Comparison of ENCODE assay signal across 37 cellular contexts in the genomic region with DNA sequence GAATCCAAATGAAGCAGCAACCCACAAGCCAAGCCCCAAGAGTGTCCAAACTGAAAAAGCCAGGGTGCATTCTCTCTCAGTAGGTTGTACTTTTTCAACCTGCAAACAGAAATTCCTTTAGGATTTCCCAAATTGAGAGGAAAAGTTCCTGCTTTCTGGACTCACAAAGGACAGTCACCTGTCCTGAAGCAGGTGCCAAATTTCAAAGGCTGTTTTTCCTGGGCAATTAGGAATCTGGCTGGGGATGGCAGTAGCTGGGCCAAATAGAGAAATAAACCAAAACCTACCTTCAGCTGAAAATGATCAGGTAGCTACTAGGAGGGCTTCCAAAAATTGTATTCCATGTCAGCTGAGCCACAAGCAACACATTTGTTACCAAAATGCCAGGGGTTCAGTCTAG.
DNase-seq lines count a peak whose midpoint lies in the region; ATAC-seq, FAIRE-seq and TF ChIP-seq lines count a peak whose summit lies in the region.
"Had no signal": no experiment of that assay in that cellular context is flagged by ENCODE, and none has a peak within 500 bp of the region (broad histone marks: within the 10 kb centered on the region; RNA-seq: fewer than 3 reads in every experiment).

No MANE protein-coding gene starts in this region.

- CTCF ChIA-PET in HepG2 (lab: Yijun Ruan, JAX; ENCODE audit: low intra/inter-chr PET ratio, low total read pairs) = no interaction called here
- CTCF ChIA-PET in activated naive CD4-positive, alpha-beta T cell treated with anti-CD3 and anti-CD28 coated beads for 36 hours (lab: Charles Lee) = interaction anchor here (1.1 kb wide), 1 partner anchor 402 kb away, joined by 3 read pairs; no protein-coding TSS in a partner anchor

- H3K4me2 ChIP-seq in HepG2 (ENCODE audit: low read depth, low read length) = no peak overlapping the region
- H3K4me2 ChIP-seq: A549; BLaER1; BLaER1 treated with 17β-estradiol and CSF1 and Interleukin-3, amounts not matched to agents 10 nM and 100 nM had no signal

- no peak for FAIRE-seq in HepG2 (lab: Jason Lieb, UNC)
- FAIRE-seq: A204.1, A549, D721Med had no signal

- TF ChIP-seq CTCF in liver (IDR thresholded peaks at IDR 0.05; ENCODE audit: low read depth, low read length, missing input control) (no peak), HepG2 (CRISPR knock-in tag; IDR thresholded peaks at IDR 0.05) (no peak), right lobe of liver (IDR thresholded peaks at IDR 0.05) (no peak), neural crest cell (conservative IDR thresholded peaks at IDR 0.05) (no peak)

- H3K4me1 ChIP-seq in liver (ENCODE audit: control insufficient read depth in 4 of 4, insufficient read depth in 4 of 4, low read length in 3 of 4) = peaks cover 0 to 6% (median 4%) of the 10 kb centered on the region in 4 donors
- no peaks in the 10 kb centered on the region for H3K4me1 ChIP-seq in HepG2 (ENCODE audit: insufficient read depth, low read length)
- peaks cover 0 to 12% (median 0%) of the 10 kb centered on the region in 4 donors for H3K4me1 ChIP-seq in right lobe of liver
- H3K4me1 ChIP-seq: A549; BE2C; BLaER1; BLaER1 treated with 17β-estradiol and CSF1 and Interleukin-3, amounts not matched to agents 10 nM and 100 nM; Caco-2 had no signal

- TF ChIP-seq POLR2A in HepG2 (IDR thresholded peaks at IDR 0.05; ENCODE audit: insufficient read depth in 1 of 2, low read depth in 2 of 2, low read length in 2 of 2) = no peak
- no peak for TF ChIP-seq POLR2A in right lobe of liver (IDR thresholded peaks at IDR 0.05)

- H2AFZ ChIP-seq in HepG2 (ENCODE audit: low read length) = no peak overlapping the region

- H3K27me3 ChIP-seq in liver (ENCODE audit: control insufficient read depth in 4 of 4, insufficient read depth in 4 of 4, low read length in 3 of 4) = no peaks in the 10 kb centered on the region
- H3K27me3 ChIP-seq in HepG2 (ENCODE audit: control insufficient read depth in 1 of 2, insufficient read depth in 2 of 2, low read length in 2 of 2) = no peaks in the 10 kb centered on the region
- H3K27me3 ChIP-seq in right lobe of liver = no peaks in the 10 kb centered on the region
- H3K27me3 ChIP-seq: BE2C; BLaER1; BLaER1 treated with 17β-estradiol and CSF1 and Interleukin-3, amounts not matched to agents 10 nM and 100 nM had no signal

- no peaks in the 10 kb centered on the region for H3K79me2 ChIP-seq in HepG2 (ENCODE audit: insufficient read depth, low read length)

- TF ChIP-seq RAD21 in liver (IDR thresholded peaks at IDR 0.05) (peak in 1 of 2 donors; percentile 42), HepG2 (CRISPR knock-in tag; IDR thresholded peaks at IDR 0.05) (no peak)

- DNase-seq in HepG2 (ENCODE audit: low spot score) (no peak), left lobe of liver (ENCODE audit: low spot score) (peak; percentile 68), right lobe of liver (peak in 1 of 3 donors; percentile 71), neural crest cell (ENCODE audit: low read depth, low spot score) (no peak), iPS-NIHi11 (ENCODE audit: low spot score) (no peak), NCI-H748 treated with DMSO at 0.1 percent for 48 hours (lab: John Stamatoyannopoulos, UW) (no peak)
- DNase-seq in activated naive CD4-positive, alpha-beta T cell treated with anti-CD3 and anti-CD28 coated beads for 36 hours = no peak
- DNase-seq: 8988T; ACHN; AML-193; BE2C; C1 segment of cervical spinal cord; Caco-2; Calu3; CD4-positive, alpha-beta memory T cell; CD4-positive, alpha-beta T cell; CD4-positive, CD25-positive, alpha-beta regulatory T cell; CD8-positive, alpha-beta memory T cell; CD8-positive, alpha-beta T cell; COR-L47; DMS 273 treated with DMSO at 0.1 percent for 48 hours; DMS153; DMS53; DMS79; DMS79 treated with DMSO at 0.1 percent for 48 hours; DND-41; EL had no signal

- intact Hi-C loops in HepG2 (cut with micrococcal nuclease; ENCODE audit: unreplicated experiment) = no loop called here
- intact Hi-C loops in right lobe of liver (cut with DNase I) = no loop called here
- intact Hi-C loops in activated naive CD4-positive, alpha-beta T cell treated with anti-CD3 and anti-CD28 coated beads for 36 hours (cut with micrococcal nuclease) = no loop called here

- TF ChIP-seq EP300 in HepG2 (IDR thresholded peaks at IDR 0.05; ENCODE audit: low read depth in 2 of 2, low read length in 2 of 2) (no peak), HepG2 (CRISPR knock-in tag; IDR thresholded peaks at IDR 0.05; ENCODE audit: borderline replicate concordance) (no peak)

- H3K9me3 Mint-ChIP-seq in neural crest cell = peaks cover 20% of the 10 kb centered on the region
- peaks cover 34% of the 10 kb centered on the region for H3K9me3 Mint-ChIP-seq in activated naive CD4-positive, alpha-beta T cell treated with anti-CD3 and anti-CD28 coated beads for 36 hours

- in situ Hi-C loops in HepG2 (cut with HindIII; ENCODE audit: extremely low pct_ligation_motif_present, low pct_unique_long_range_greater_than_20kb) = no loop called here

- peak overlapping the region; percentile 60 for H3K27ac Mint-ChIP-seq in neural crest cell (ENCODE audit: unreplicated experiment)
- H3K27ac Mint-ChIP-seq in activated naive CD4-positive, alpha-beta T cell treated with anti-CD3 and anti-CD28 coated beads for 36 hours = no peak overlapping the region
- H3K27ac Mint-ChIP-seq: B cell; CD14-positive monocyte; CD4-positive, alpha-beta memory T cell; CD4-positive, alpha-beta T cell; CD4-positive, CD25-positive, alpha-beta regulatory T cell; CD8-positive, alpha-beta memory T cell; CD8-positive, alpha-beta T cell had no signal

- no peaks in the 10 kb centered on the region for H3K4me1 Mint-ChIP-seq in neural crest cell
- no peaks in the 10 kb centered on the region for H3K4me1 Mint-ChIP-seq in activated naive CD4-positive, alpha-beta T cell treated with anti-CD3 and anti-CD28 coated beads for 36 hours (ENCODE audit: low read depth)
- H3K4me1 Mint-ChIP-seq: B cell; CD14-positive monocyte; CD4-positive, alpha-beta memory T cell; CD8-positive, alpha-beta memory T cell had no signal

- no TSS peak for BruUV-seq in HepG2 (replicated peaks; lab: Mats Ljungman, UMichigan)

- no peaks in the 10 kb centered on the region for H4K20me1 ChIP-seq in HepG2 (ENCODE audit: insufficient read depth, low read length)
- H4K20me1 ChIP-seq: BLaER1; BLaER1 treated with 17β-estradiol and CSF1 and Interleukin-3, amounts not matched to agents 10 nM and 100 nM had no signal

- H3K4me3 Mint-ChIP-seq in neural crest cell = no peak overlapping the region
- no peak overlapping the region for H3K4me3 Mint-ChIP-seq in activated naive CD4-positive, alpha-beta T cell treated with anti-CD3 and anti-CD28 coated beads for 36 hours
- H3K4me3 Mint-ChIP-seq: B cell; CD14-positive monocyte; CD4-positive, alpha-beta T cell; CD4-positive, CD25-positive, alpha-beta regulatory T cell; CD8-positive, alpha-beta memory T cell; CD8-positive, alpha-beta T cell had no signal

- H3K36me3 ChIP-seq in liver (ENCODE audit: control insufficient read depth in 4 of 4, insufficient read depth in 3 of 4, low read depth in 1 of 4, low read length in 3 of 4) (no peaks in the 10 kb centered on the region), HepG2 (replicated peaks in 1 of 2; ENCODE audit: control insufficient read depth in 1 of 2, insufficient read depth in 2 of 2, low read length in 2 of 2) (no peaks in the 10 kb centered on the region), right lobe of liver (no peaks in the 10 kb centered on the region)
- H3K36me3 ChIP-seq: BE2C; BLaER1; BLaER1 treated with 17β-estradiol and CSF1 and Interleukin-3, amounts not matched to agents 10 nM and 100 nM had no signal

- H3K27ac ChIP-seq in liver (ENCODE audit: low read depth in 1 of 2, low read length in 2 of 2) (peak overlapping the region; percentile 20 to 76), HepG2 (ENCODE audit: extremely low read length, insufficient read depth, low read length) (no peak overlapping the region), right lobe of liver (peak overlapping the region; percentile 29 to 90 (median 67))
- H3K27ac ChIP-seq: 22Rv1; A549; BLaER1; BLaER1 treated with 17β-estradiol and CSF1 and Interleukin-3, amounts not matched to agents 10 nM and 100 nM; C4-2B had no signal

- no peak overlapping the region for H3K9ac ChIP-seq in liver (ENCODE audit: low read depth in 1 of 2, low read length in 2 of 2)
- no peak overlapping the region for H3K9ac ChIP-seq in HepG2 (ENCODE audit: insufficient read depth, low read depth, low read length)
- H3K9ac ChIP-seq: BLaER1; BLaER1 treated with 17β-estradiol and CSF1 and Interleukin-3, amounts not matched to agents 10 nM and 100 nM had no signal

- POLR2A ChIA-PET in HepG2 (lab: Yijun Ruan, JAX) = no interaction called here

- no peaks in the 10 kb centered on the region for H3K27me3 Mint-ChIP-seq in neural crest cell (ENCODE audit: low read depth)
- H3K27me3 Mint-ChIP-seq in activated naive CD4-positive, alpha-beta T cell treated with anti-CD3 and anti-CD28 coated beads for 36 hours (ENCODE audit: low read depth) = no peaks in the 10 kb centered on the region
- H3K27me3 Mint-ChIP-seq: B cell; CD4-positive, alpha-beta memory T cell; CD4-positive, alpha-beta T cell; CD4-positive, CD25-positive, alpha-beta regulatory T cell; CD8-positive, alpha-beta memory T cell had no signal

- H3K36me3 Mint-ChIP-seq in neural crest cell (ENCODE audit: low read depth) = peaks cover 2% of the 10 kb centered on the region
- peaks cover 6% of the 10 kb centered on the region for H3K36me3 Mint-ChIP-seq in activated naive CD4-positive, alpha-beta T cell treated with anti-CD3 and anti-CD28 coated beads for 36 hours (ENCODE audit: low read depth)
- H3K36me3 Mint-ChIP-seq: CD14-positive monocyte had no signal

- no peak for ATAC-seq in HepG2
- ATAC-seq in left lobe of liver = peak; percentile 87
- peak; percentile 77 to 83 (median 82) for ATAC-seq in right lobe of liver
- ATAC-seq: A549; CD8-positive, alpha-beta T cell had no signal

- H3K4me3 ChIP-seq in liver (ENCODE audit: low read depth in 1 of 3, low read length in 3 of 3) (no peak overlapping the region), HepG2 (replicated peaks in 1 of 3; ENCODE audit: insufficient read depth in 1 of 3, low read depth in 2 of 3, low read length in 3 of 3) (no peak overlapping the region), right lobe of liver (no peak overlapping the region)
- H3K4me3 ChIP-seq: A549; BLaER1; BLaER1 treated with 17β-estradiol and CSF1 and Interleukin-3, amounts not matched to agents 10 nM and 100 nM had no signal

- H3K9me3 ChIP-seq in liver (ENCODE audit: control insufficient read depth in 4 of 4, low read length in 3 of 4) (peaks cover 0 to 8% (median 2%) of the 10 kb centered on the region in 4 donors), HepG2 (ENCODE audit: low read length) (peaks cover 5% of the 10 kb centered on the region), right lobe of liver (peaks cover 0 to 4% (median 0%) of the 10 kb centered on the region in 4 donors)
- H3K9me3 ChIP-seq: BE2C had no signal

TF ChIP-seq in liver, 16 proteins besides CTCF, POLR2A, EP300 and RAD21 (continues in another document):
- peak in 1 of 2 donors; percentile 21 for TF ChIP-seq JUND (IDR thresholded peaks at IDR 0.05)
- peak; percentile 28 for TF ChIP-seq SP1 (IDR thresholded peaks at IDR 0.05)
- no peak for TF ChIP-seq YY1 (IDR thresholded peaks at IDR 0.05)
- TF ChIP-seq HNF4G (IDR thresholded peaks at IDR 0.05) = no peak

TF ChIP-seq in HepG2, 621 proteins besides CTCF, POLR2A, EP300 and RAD21 (continues in another document):
- TF ChIP-seq ZNF484 (CRISPR knock-in tag; IDR thresholded peaks at IDR 0.05; ENCODE audit: borderline replicate concordance, low read depth) = no peak
